Comparison of ENCODE assay signal across 33 cellular contexts in the genomic region with DNA sequence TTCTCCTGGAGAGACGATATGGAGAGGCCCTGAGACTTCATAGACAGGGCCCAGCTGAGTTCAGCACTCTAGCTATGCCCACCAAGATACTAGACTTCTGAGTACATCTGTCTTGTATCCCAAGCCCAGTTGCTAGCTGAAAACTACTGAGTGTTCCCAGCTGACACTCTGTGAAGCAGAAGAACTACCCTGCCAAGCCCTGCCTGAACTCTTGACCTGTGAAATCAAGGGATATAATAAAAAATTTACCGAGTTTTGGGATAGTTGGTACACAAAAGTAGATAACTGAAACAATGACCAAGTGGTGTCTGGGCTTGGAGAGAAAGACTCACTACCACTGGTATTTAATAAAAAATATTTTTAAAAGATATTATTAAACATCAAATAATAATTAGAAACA.
"Had no signal": no experiment of that assay in that cellular context is flagged by ENCODE, and none has a peak within 500 bp of the region (broad histone marks: within the 10 kb centered on the region; RNA-seq: fewer than 3 reads in every experiment).

No MANE protein-coding gene starts in this region.

- ATAC-seq: activated CD4-positive, alpha-beta T cell treated with anti-CD3 and anti-CD28 coated beads for 36 hours; activated CD4-positive, CD25-positive, alpha-beta regulatory T cell treated with anti-CD3 and anti-CD28 coated beads, Interleukin-2, amount 50 U/mL, for 24 hours; activated CD8-positive, alpha-beta memory T cell treated with anti-CD3 and anti-CD28 coated beads, Interleukin-2, amount 10 ng/mL, durations not matched to agents 7 days and 5 days; activated CD8-positive, alpha-beta T cell treated with anti-CD3 and anti-CD28 coated beads, Interleukin-2, amount 10 ng/mL, durations not matched to agents 7 days and 5 days; activated naive CD8-positive, alpha-beta T cell treated with anti-CD3 and anti-CD28 coated beads, Interleukin-2, amount 50 U/mL, for 24 hours; WTC11 had no signal

- H3K27ac ChIP-seq: ascending aorta, cardiac muscle cell, VCaP had no signal

- H3K9me3 ChIP-seq: ascending aorta had no signal

- H3K36me3 ChIP-seq: ascending aorta, cardiac muscle cell had no signal

- H3K4me3 ChIP-seq: ascending aorta, cardiac muscle cell had no signal

- DNase-seq: activated CD4-positive, alpha-beta memory T cell treated with anti-CD3 and anti-CD28 coated beads, Interleukin-2, amount 10 ng/mL, durations not matched to agents 7 days and 5 days; activated CD4-positive, alpha-beta T cell treated with anti-CD3 and anti-CD28 coated beads for 1 hour; activated CD4-positive, alpha-beta T cell treated with anti-CD3 and anti-CD28 coated beads for 36 hours; activated CD4-positive, alpha-beta T cell treated with anti-CD3 and anti-CD28 coated beads for 48 hours; activated CD4-positive, alpha-beta T cell treated with anti-CD3 and anti-CD28 coated beads, Interleukin-2, amount 10 ng/mL, durations not matched to agents 7 days and 5 days; activated CD4-positive, alpha-beta T cell treated with anti-CD3 and anti-CD28 coated beads, Interleukin-2, amount 50 U/mL, for 48 hours; activated CD4-positive, CD25-positive, alpha-beta regulatory T cell; activated CD8-positive, alpha-beta memory T cell treated with anti-CD3 and anti-CD28 coated beads for 24 hours; activated CD8-positive, alpha-beta memory T cell treated with anti-CD3 and anti-CD28 coated beads, Interleukin-2, amount 10 ng/mL, durations not matched to agents 7 days and 5 days; activated CD8-positive, alpha-beta memory T cell treated with anti-CD3 and anti-CD28 coated beads, Interleukin-2, amount 50 U/mL, for 48 hours; activated CD8-positive, alpha-beta T cell treated with anti-CD3 and anti-CD28 coated beads, Interleukin-2, amount 10 ng/mL, durations not matched to agents 7 days and 5 days; activated effector memory CD4-positive, alpha-beta T cell treated with Interleukin-2 at 50 U/mL for 16 hours; activated gamma-delta T cell; activated naive CD4-positive, alpha-beta T cell treated with anti-CD3 and anti-CD28 coated beads, Interleukin-2, amount 10 ng/mL, durations not matched to agents 7 days and 5 days; activated naive CD4-positive, alpha-beta T cell treated with Interleukin-2 at 50 U/mL for 16 hours; activated naive CD8-positive, alpha-beta T cell treated with anti-CD3 and anti-CD28 coated beads, Interleukin-2, amount 10 ng/mL, durations not matched to agents 7 days and 5 days; activated naive CD8-positive, alpha-beta T cell treated with anti-CD3 and anti-CD28 coated beads, Interleukin-2, amount 50 U/mL, for 24 hours; activated T-cell treated with anti-CD3 and anti-CD28 coated beads, Interleukin-2, amount 50 U/mL, for 24 hours; activated T-cell treated with anti-CD3 and anti-CD28 coated beads, Interleukin-2, amount 50 U/mL, for 48 hours; amygdala; anterior cingulate cortex; caudate nucleus; cerebellar nuclear complex; T-helper 1 cell; T-helper 2 cell; T-helper 9 cell had no signal

- H3K27me3 ChIP-seq: ascending aorta had no signal

- FAIRE-seq: bronchial epithelial cell, TTC549 had no signal
